In the genomic region with DNA sequence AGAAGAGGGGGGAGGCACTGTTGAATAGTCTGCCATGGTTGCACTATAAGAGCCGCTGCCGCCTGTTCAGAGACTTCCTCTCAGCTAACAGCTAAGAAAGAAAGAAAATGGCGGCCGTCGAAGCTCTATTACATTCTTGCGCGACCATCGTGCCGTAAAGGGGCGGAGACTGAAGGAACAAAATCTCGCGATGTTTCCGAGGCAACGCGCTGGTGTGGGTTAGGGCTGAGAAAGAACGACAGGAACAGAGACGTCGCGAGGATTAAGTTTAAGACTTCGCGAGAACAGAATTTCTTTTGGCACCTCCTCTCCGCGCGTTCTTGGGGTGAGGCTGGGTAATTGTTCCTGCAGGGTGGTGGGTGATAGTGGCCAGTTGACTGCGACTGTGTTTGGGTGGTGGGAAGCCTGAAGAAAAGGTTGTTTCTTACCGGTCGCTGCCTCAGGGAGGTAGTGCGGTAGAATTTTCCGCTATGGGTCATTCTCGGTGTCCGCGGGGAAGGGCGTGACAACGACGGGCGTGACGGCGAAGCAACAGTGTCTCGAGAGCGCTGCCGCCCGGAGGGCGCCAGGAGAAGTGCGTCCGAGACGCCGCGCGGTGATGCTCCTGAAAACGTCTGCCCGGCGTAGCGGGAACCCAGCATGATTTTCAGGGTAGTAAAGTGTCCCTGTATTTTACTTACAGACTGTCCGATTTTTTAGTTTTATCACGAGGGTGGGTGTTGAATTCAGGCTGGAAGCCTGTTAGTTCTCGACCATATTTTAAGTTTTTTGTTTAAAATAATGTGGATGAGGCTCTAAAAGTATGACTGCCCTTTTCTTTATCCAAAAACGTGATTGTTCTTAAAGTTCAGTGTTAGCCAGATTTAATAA, we compare ENCODE assay signal across 1 cellular context.
A peak's percentile ranks its signal among the peaks of the same experiment; 100 is the strongest.
TF ChIP-seq lines count a peak whose summit lies in the region.

A gene with protein sequence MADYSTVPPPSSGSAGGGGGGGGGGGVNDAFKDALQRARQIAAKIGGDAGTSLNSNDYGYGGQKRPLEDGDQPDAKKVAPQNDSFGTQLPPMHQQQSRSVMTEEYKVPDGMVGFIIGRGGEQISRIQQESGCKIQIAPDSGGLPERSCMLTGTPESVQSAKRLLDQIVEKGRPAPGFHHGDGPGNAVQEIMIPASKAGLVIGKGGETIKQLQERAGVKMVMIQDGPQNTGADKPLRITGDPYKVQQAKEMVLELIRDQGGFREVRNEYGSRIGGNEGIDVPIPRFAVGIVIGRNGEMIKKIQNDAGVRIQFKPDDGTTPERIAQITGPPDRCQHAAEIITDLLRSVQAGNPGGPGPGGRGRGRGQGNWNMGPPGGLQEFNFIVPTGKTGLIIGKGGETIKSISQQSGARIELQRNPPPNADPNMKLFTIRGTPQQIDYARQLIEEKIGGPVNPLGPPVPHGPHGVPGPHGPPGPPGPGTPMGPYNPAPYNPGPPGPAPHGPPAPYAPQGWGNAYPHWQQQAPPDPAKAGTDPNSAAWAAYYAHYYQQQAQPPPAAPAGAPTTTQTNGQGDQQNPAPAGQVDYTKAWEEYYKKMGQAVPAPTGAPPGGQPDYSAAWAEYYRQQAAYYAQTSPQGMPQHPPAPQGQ (minus strand): TSS at position 104 of the 870 bp plus-strand sequence. CDS start 68 bp downstream, at position 36.

TF ChIP-seq in K562, 482 proteins besides CTCF, POLR2A, EP300 and RAD21 (continued from another document and continues in another):
- TF ChIP-seq, protein P1, sequence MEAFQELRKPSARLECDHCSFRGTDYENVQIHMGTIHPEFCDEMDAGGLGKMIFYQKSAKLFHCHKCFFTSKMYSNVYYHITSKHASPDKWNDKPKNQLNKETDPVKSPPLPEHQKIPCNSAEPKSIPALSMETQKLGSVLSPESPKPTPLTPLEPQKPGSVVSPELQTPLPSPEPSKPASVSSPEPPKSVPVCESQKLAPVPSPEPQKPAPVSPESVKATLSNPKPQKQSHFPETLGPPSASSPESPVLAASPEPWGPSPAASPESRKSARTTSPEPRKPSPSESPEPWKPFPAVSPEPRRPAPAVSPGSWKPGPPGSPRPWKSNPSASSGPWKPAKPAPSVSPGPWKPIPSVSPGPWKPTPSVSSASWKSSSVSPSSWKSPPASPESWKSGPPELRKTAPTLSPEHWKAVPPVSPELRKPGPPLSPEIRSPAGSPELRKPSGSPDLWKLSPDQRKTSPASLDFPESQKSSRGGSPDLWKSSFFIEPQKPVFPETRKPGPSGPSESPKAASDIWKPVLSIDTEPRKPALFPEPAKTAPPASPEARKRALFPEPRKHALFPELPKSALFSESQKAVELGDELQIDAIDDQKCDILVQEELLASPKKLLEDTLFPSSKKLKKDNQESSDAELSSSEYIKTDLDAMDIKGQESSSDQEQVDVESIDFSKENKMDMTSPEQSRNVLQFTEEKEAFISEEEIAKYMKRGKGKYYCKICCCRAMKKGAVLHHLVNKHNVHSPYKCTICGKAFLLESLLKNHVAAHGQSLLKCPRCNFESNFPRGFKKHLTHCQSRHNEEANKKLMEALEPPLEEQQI (IDR thresholded peaks at IDR 0.05) = peak; percentile 35; the same call in 1 of the 2 replicates
- peak in 1 of 2 experiments; percentile 39; a peak in 1 of 4 replicates for TF ChIP-seq TRIM24 (IDR thresholded peaks at IDR 0.05)
- TF ChIP-seq MTA1 (IDR thresholded peaks at IDR 0.05; ENCODE audit: borderline replicate concordance) = no peak
- peak; percentile 63; the same call in 1 of the 2 replicates for TF ChIP-seq OTX1 (CRISPR knock-in tag; IDR thresholded peaks at IDR 0.05)
- TF ChIP-seq BMI1 (IDR thresholded peaks at IDR 0.05; ENCODE audit: low read length) = 0 out of 2 replicates have a peak, but pooled peaks have one; percentile 33
- no peak for TF ChIP-seq ZBTB17 (CRISPR knock-in tag; IDR thresholded peaks at IDR 0.05)
- peak in 1 of 2 experiments; percentile 91; a peak in 2 of 4 replicates for TF ChIP-seq HDAC1 (IDR thresholded peaks at IDR 0.05)
- TF ChIP-seq, protein P2, sequence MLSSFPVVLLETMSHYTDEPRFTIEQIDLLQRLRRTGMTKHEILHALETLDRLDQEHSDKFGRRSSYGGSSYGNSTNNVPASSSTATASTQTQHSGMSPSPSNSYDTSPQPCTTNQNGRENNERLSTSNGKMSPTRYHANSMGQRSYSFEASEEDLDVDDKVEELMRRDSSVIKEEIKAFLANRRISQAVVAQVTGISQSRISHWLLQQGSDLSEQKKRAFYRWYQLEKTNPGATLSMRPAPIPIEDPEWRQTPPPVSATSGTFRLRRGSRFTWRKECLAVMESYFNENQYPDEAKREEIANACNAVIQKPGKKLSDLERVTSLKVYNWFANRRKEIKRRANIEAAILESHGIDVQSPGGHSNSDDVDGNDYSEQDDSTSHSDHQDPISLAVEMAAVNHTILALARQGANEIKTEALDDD (IDR thresholded peaks at IDR 0.05) = peak; percentile 66; the same call in 1 of the 2 replicates
- TF ChIP-seq CCNT2 (IDR thresholded peaks at IDR 0.05; ENCODE audit: borderline replicate concordance, extremely low read depth, insufficient read length, low read depth, low read length) = peak; percentile 53
- TF ChIP-seq, protein P3, sequence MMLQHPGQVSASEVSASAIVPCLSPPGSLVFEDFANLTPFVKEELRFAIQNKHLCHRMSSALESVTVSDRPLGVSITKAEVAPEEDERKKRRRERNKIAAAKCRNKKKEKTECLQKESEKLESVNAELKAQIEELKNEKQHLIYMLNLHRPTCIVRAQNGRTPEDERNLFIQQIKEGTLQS (IDR thresholded peaks at IDR 0.05) = no peak
- TF ChIP-seq, protein P3 (CRISPR knock-in tag; conservative IDR thresholded peaks at IDR 0.05) = no peak; the same call in 1 of the 2 replicates
- TF ChIP-seq SLC30A9 (CRISPR knock-in tag; IDR thresholded peaks at IDR 0.05) = no peak
- TF ChIP-seq, protein P4, sequence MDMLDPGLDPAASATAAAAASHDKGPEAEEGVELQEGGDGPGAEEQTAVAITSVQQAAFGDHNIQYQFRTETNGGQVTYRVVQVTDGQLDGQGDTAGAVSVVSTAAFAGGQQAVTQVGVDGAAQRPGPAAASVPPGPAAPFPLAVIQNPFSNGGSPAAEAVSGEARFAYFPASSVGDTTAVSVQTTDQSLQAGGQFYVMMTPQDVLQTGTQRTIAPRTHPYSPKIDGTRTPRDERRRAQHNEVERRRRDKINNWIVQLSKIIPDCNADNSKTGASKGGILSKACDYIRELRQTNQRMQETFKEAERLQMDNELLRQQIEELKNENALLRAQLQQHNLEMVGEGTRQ (CRISPR knock-in tag; IDR thresholded peaks at IDR 0.05) = no peak
- no peak for TF ChIP-seq KLF16 (IDR thresholded peaks at IDR 0.05)
- TF ChIP-seq, protein P5, sequence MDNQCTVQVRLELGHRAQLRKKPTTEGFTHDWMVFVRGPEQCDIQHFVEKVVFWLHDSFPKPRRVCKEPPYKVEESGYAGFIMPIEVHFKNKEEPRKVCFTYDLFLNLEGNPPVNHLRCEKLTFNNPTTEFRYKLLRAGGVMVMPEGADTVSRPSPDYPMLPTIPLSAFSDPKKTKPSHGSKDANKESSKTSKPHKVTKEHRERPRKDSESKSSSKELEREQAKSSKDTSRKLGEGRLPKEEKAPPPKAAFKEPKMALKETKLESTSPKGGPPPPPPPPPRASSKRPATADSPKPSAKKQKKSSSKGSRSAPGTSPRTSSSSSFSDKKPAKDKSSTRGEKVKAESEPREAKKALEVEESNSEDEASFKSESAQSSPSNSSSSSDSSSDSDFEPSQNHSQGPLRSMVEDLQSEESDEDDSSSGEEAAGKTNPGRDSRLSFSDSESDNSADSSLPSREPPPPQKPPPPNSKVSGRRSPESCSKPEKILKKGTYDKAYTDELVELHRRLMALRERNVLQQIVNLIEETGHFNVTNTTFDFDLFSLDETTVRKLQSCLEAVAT (IDR thresholded peaks at IDR 0.05) = peak; percentile 7 to 83; a peak in 3 of 4 replicates
- peak; percentile 71 for TF ChIP-seq SPI1 (IDR thresholded peaks at IDR 0.05; ENCODE audit: borderline replicate concordance, low read depth, low read length)
- TF ChIP-seq, protein P6, sequence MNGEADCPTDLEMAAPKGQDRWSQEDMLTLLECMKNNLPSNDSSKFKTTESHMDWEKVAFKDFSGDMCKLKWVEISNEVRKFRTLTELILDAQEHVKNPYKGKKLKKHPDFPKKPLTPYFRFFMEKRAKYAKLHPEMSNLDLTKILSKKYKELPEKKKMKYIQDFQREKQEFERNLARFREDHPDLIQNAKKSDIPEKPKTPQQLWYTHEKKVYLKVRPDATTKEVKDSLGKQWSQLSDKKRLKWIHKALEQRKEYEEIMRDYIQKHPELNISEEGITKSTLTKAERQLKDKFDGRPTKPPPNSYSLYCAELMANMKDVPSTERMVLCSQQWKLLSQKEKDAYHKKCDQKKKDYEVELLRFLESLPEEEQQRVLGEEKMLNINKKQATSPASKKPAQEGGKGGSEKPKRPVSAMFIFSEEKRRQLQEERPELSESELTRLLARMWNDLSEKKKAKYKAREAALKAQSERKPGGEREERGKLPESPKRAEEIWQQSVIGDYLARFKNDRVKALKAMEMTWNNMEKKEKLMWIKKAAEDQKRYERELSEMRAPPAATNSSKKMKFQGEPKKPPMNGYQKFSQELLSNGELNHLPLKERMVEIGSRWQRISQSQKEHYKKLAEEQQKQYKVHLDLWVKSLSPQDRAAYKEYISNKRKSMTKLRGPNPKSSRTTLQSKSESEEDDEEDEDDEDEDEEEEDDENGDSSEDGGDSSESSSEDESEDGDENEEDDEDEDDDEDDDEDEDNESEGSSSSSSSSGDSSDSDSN (IDR thresholded peaks at IDR 0.05; ENCODE audit: borderline replicate concordance in 1 of 2, low read depth in 2 of 2, low read length in 2 of 2) = peak in 1 of 2 experiments; percentile 82; a peak in 2 of 4 replicates
- TF ChIP-seq, protein P7, sequence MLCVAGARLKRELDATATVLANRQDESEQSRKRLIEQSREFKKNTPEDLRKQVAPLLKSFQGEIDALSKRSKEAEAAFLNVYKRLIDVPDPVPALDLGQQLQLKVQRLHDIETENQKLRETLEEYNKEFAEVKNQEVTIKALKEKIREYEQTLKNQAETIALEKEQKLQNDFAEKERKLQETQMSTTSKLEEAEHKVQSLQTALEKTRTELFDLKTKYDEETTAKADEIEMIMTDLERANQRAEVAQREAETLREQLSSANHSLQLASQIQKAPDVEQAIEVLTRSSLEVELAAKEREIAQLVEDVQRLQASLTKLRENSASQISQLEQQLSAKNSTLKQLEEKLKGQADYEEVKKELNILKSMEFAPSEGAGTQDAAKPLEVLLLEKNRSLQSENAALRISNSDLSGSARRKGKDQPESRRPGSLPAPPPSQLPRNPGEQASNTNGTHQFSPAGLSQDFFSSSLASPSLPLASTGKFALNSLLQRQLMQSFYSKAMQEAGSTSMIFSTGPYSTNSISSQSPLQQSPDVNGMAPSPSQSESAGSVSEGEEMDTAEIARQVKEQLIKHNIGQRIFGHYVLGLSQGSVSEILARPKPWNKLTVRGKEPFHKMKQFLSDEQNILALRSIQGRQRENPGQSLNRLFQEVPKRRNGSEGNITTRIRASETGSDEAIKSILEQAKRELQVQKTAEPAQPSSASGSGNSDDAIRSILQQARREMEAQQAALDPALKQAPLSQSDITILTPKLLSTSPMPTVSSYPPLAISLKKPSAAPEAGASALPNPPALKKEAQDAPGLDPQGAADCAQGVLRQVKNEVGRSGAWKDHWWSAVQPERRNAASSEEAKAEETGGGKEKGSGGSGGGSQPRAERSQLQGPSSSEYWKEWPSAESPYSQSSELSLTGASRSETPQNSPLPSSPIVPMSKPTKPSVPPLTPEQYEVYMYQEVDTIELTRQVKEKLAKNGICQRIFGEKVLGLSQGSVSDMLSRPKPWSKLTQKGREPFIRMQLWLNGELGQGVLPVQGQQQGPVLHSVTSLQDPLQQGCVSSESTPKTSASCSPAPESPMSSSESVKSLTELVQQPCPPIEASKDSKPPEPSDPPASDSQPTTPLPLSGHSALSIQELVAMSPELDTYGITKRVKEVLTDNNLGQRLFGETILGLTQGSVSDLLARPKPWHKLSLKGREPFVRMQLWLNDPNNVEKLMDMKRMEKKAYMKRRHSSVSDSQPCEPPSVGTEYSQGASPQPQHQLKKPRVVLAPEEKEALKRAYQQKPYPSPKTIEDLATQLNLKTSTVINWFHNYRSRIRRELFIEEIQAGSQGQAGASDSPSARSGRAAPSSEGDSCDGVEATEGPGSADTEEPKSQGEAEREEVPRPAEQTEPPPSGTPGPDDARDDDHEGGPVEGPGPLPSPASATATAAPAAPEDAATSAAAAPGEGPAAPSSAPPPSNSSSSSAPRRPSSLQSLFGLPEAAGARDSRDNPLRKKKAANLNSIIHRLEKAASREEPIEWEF (CRISPR knock-in tag; IDR thresholded peaks at IDR 0.05) = no peak
- peak; percentile 85 for TF ChIP-seq MYC (IDR thresholded peaks at IDR 0.05; ENCODE audit: low read depth, low read length)
- TF ChIP-seq MYC (CRISPR knock-in tag; IDR thresholded peaks at IDR 0.05; ENCODE audit: borderline replicate concordance, low read depth) = 0 out of 2 replicates have a peak, but pooled peaks have one; percentile 3
- TF ChIP-seq, protein P8, sequence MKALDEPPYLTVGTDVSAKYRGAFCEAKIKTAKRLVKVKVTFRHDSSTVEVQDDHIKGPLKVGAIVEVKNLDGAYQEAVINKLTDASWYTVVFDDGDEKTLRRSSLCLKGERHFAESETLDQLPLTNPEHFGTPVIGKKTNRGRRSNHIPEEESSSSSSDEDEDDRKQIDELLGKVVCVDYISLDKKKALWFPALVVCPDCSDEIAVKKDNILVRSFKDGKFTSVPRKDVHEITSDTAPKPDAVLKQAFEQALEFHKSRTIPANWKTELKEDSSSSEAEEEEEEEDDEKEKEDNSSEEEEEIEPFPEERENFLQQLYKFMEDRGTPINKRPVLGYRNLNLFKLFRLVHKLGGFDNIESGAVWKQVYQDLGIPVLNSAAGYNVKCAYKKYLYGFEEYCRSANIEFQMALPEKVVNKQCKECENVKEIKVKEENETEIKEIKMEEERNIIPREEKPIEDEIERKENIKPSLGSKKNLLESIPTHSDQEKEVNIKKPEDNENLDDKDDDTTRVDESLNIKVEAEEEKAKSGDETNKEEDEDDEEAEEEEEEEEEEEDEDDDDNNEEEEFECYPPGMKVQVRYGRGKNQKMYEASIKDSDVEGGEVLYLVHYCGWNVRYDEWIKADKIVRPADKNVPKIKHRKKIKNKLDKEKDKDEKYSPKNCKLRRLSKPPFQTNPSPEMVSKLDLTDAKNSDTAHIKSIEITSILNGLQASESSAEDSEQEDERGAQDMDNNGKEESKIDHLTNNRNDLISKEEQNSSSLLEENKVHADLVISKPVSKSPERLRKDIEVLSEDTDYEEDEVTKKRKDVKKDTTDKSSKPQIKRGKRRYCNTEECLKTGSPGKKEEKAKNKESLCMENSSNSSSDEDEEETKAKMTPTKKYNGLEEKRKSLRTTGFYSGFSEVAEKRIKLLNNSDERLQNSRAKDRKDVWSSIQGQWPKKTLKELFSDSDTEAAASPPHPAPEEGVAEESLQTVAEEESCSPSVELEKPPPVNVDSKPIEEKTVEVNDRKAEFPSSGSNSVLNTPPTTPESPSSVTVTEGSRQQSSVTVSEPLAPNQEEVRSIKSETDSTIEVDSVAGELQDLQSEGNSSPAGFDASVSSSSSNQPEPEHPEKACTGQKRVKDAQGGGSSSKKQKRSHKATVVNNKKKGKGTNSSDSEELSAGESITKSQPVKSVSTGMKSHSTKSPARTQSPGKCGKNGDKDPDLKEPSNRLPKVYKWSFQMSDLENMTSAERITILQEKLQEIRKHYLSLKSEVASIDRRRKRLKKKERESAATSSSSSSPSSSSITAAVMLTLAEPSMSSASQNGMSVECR (CRISPR knock-in tag; IDR thresholded peaks at IDR 0.05) = 0 out of 2 replicates have a peak, but pooled peaks have one; percentile 3
- no peak for TF ChIP-seq ZNF311 (CRISPR knock-in tag; IDR thresholded peaks at IDR 0.05)
